32 cellular contexts compared by ENCODE assay signal in genomic region chr1:30277415-30277814, GRCh38.
"Had no signal": no experiment of that assay in that cellular context is flagged by ENCODE, and none has a peak within 500 bp of the region (broad histone marks: within the 10 kb centered on the region; RNA-seq: fewer than 3 reads in every experiment).

No MANE protein-coding gene starts in this region.

- H3K9me3 Mint-ChIP-seq: activated CD8-positive, alpha-beta T cell treated with anti-CD3 and anti-CD28 coated beads for 36 hours; activated naive CD4-positive, alpha-beta T cell treated with anti-CD3 and anti-CD28 coated beads for 36 hours; activated naive CD4-positive, alpha-beta T cell treated with anti-CD3 and anti-CD28 coated beads, Interleukin-2, amount 50 U/mL, for 72 hours; activated T-helper 1 cell treated with anti-CD3 and anti-CD28 coated beads, Interleukin-12 subunit alpha, Interleukin-12 subunit beta, Interleukin-2, Interleukin-4 antibody, amounts not matched to agents 30 ng/mL and 10 ng/mL and 1 ng/mL, durations not matched to agents 14 hours and 24 hours and 36 hours; activated T-helper 2 cell treated with anti-CD3 and anti-CD28 coated beads, Interferon-gamma antibody, Interleukin-2, Interleukin-4, amounts not matched to agents 10 μg/mL and 5 μg/mL and 100 μg/mL, durations not matched to agents 14 hours and 24 hours and 36 hours; central memory CD8-positive, alpha-beta T cell; T-cell; T-helper 1 cell treated with Interleukin-12 subunit alpha and Interleukin-12 subunit beta and Interleukin-4 antibody, amounts not matched to agents 30 μg/mL and 1 μg/mL, for 36 hours had no signal

- H3K4me3 ChIP-seq: ascending aorta, breast epithelium, cardiac muscle cell, esophagus squamous epithelium, gastroesophageal sphincter, heart right ventricle had no signal

- H3K4me1 ChIP-seq: ascending aorta, breast epithelium, esophagus squamous epithelium, gastroesophageal sphincter, heart right ventricle had no signal

- DNase-seq: activated B cell treated with CpG ODN at 0.5 μM for 24 hours; activated CD4-positive, alpha-beta T cell treated with anti-CD3 and anti-CD28 coated beads for 48 hours; activated CD4-positive, alpha-beta T cell treated with anti-CD3 and anti-CD28 coated beads, Interleukin-2, amount 50 U/mL, for 1 hour; activated CD4-positive, alpha-beta T cell treated with anti-CD3 and anti-CD28 coated beads, Interleukin-2, amount 50 U/mL, for 48 hours; activated CD8-positive, alpha-beta T cell treated with anti-CD3 and anti-CD28 coated beads for 36 hours; activated effector memory CD4-positive, alpha-beta T cell treated with anti-CD3 and anti-CD28 coated beads, Interleukin-2, amount 50 U/mL, for 16 hours; activated naive CD4-positive, alpha-beta T cell treated with anti-CD3 and anti-CD28 coated beads for 36 hours; activated naive CD8-positive, alpha-beta T cell treated with anti-CD3 and anti-CD28 coated beads, Interleukin-2, amount 10 ng/mL, durations not matched to agents 7 days and 5 days; activated T-cell treated with anti-CD3 and anti-CD28 coated beads, Interleukin-2, amount 50 U/mL, for 1 hour; activated T-cell treated with anti-CD3 and anti-CD28 coated beads, Interleukin-2, amount 50 U/mL, for 48 hours; cortex of kidney; dermis blood vessel endothelial cell; effector CD8-positive, alpha-beta T cell; esophagus squamous epithelium; foreskin melanocyte; heart right ventricle; SW 1271; T-cell; T-helper 9 cell; WERI-Rb-1 had no signal

- H3K27ac Mint-ChIP-seq: activated B cell treated with CpG ODN at 0.5 μM for 24 hours; activated CD8-positive, alpha-beta T cell treated with anti-CD3 and anti-CD28 coated beads for 36 hours; activated naive CD4-positive, alpha-beta T cell treated with anti-CD3 and anti-CD28 coated beads for 36 hours; activated naive CD4-positive, alpha-beta T cell treated with anti-CD3 and anti-CD28 coated beads, Interleukin-2, amount 50 U/mL, for 72 hours; activated naive CD8-positive, alpha-beta T cell treated with anti-CD3 and anti-CD28 coated beads, Interleukin-2, amount 10 ng/mL, durations not matched to agents 7 days and 5 days; activated T-helper 1 cell treated with anti-CD3 and anti-CD28 coated beads, Interleukin-12 subunit alpha, Interleukin-12 subunit beta, Interleukin-2, Interleukin-4 antibody, amounts not matched to agents 30 ng/mL and 10 ng/mL and 1 ng/mL, durations not matched to agents 14 hours and 24 hours and 36 hours; activated T-helper 2 cell treated with anti-CD3 and anti-CD28 coated beads, Interferon-gamma antibody, Interleukin-2, Interleukin-4, amounts not matched to agents 10 μg/mL and 5 μg/mL and 100 μg/mL, durations not matched to agents 14 hours and 24 hours and 36 hours; brain; T-cell; T-helper 1 cell treated with Interleukin-12 subunit alpha and Interleukin-12 subunit beta and Interleukin-4 antibody, amounts not matched to agents 30 μg/mL and 1 μg/mL, for 36 hours had no signal

- H3K36me3 Mint-ChIP-seq: activated naive CD4-positive, alpha-beta T cell treated with anti-CD3 and anti-CD28 coated beads, Interleukin-2, amount 50 U/mL, for 72 hours; activated naive CD8-positive, alpha-beta T cell treated with anti-CD3 and anti-CD28 coated beads, Interleukin-2, amount 10 ng/mL, durations not matched to agents 7 days and 5 days; brain; T-cell had no signal

- H3K36me3 ChIP-seq: ascending aorta, breast epithelium, cardiac muscle cell, esophagus squamous epithelium, gastroesophageal sphincter, heart right ventricle, WERI-Rb-1 had no signal

- H3K27me3 Mint-ChIP-seq: activated CD8-positive, alpha-beta T cell treated with anti-CD3 and anti-CD28 coated beads for 36 hours had no signal

- ATAC-seq: activated CD4-positive, CD25-positive, alpha-beta regulatory T cell treated with anti-CD3 and anti-CD28 coated beads, Interleukin-2, amount 50 U/mL, for 24 hours; activated CD8-positive, alpha-beta T cell treated with anti-CD3 and anti-CD28 coated beads for 36 hours; activated naive CD4-positive, alpha-beta T cell treated with anti-CD3 and anti-CD28 coated beads, Interleukin-2, amount 50 U/mL, for 72 hours; gastroesophageal sphincter; heart right ventricle; T-cell had no signal

- H3K27ac ChIP-seq: ascending aorta, breast epithelium, cardiac muscle cell, epithelial cell of prostate, esophagus squamous epithelium, gastroesophageal sphincter, heart right ventricle, WERI-Rb-1 had no signal

- H3K4me3 Mint-ChIP-seq: activated B cell treated with CpG ODN at 0.5 μM for 24 hours; activated CD8-positive, alpha-beta T cell treated with anti-CD3 and anti-CD28 coated beads for 36 hours; activated naive CD4-positive, alpha-beta T cell treated with anti-CD3 and anti-CD28 coated beads for 36 hours; activated naive CD8-positive, alpha-beta T cell treated with anti-CD3 and anti-CD28 coated beads, Interleukin-2, amount 10 ng/mL, durations not matched to agents 7 days and 5 days; activated T-helper 1 cell treated with anti-CD3 and anti-CD28 coated beads, Interleukin-12 subunit alpha, Interleukin-12 subunit beta, Interleukin-2, Interleukin-4 antibody, amounts not matched to agents 30 ng/mL and 10 ng/mL and 1 ng/mL, durations not matched to agents 14 hours and 24 hours and 36 hours; brain; central memory CD8-positive, alpha-beta T cell; T-cell; T-helper 1 cell treated with Interleukin-12 subunit alpha and Interleukin-12 subunit beta and Interleukin-4 antibody, amounts not matched to agents 30 μg/mL and 1 μg/mL, for 36 hours had no signal

- H3K27me3 ChIP-seq: ascending aorta, cardiac muscle cell had no signal

- H3K9me3 ChIP-seq: ascending aorta, breast epithelium, esophagus squamous epithelium, heart right ventricle had no signal

- H3K4me1 Mint-ChIP-seq: activated B cell treated with CpG ODN at 0.5 μM for 24 hours; activated naive CD8-positive, alpha-beta T cell treated with anti-CD3 and anti-CD28 coated beads, Interleukin-2, amount 10 ng/mL, durations not matched to agents 7 days and 5 days; brain had no signal
